Comparison of ENCODE assay signal across 1 cellular context in the genomic region with DNA sequence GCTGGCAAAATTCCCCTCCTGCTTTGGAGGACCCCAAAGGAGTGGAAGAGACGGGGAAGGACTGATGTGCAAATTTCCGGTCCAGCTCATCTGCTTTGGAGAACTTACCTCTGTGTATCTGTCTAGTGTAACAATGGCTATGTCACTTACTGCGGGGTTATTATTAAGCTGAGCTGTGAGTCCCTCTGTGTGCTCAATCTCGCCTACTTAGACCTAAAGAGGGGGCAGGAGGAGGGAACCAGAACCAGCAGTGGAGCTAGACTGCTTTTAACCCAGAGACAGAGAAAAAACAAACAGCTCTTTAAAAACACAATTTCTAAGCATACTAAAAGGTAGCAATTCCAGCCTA.
TF ChIP-seq lines count a peak whose summit lies in the region.

No MANE protein-coding gene starts in this region.

TF ChIP-seq in SK-N-SH, 30 proteins besides CTCF, POLR2A, EP300 and RAD21 (continued from another document):
- TF ChIP-seq, protein P1, sequence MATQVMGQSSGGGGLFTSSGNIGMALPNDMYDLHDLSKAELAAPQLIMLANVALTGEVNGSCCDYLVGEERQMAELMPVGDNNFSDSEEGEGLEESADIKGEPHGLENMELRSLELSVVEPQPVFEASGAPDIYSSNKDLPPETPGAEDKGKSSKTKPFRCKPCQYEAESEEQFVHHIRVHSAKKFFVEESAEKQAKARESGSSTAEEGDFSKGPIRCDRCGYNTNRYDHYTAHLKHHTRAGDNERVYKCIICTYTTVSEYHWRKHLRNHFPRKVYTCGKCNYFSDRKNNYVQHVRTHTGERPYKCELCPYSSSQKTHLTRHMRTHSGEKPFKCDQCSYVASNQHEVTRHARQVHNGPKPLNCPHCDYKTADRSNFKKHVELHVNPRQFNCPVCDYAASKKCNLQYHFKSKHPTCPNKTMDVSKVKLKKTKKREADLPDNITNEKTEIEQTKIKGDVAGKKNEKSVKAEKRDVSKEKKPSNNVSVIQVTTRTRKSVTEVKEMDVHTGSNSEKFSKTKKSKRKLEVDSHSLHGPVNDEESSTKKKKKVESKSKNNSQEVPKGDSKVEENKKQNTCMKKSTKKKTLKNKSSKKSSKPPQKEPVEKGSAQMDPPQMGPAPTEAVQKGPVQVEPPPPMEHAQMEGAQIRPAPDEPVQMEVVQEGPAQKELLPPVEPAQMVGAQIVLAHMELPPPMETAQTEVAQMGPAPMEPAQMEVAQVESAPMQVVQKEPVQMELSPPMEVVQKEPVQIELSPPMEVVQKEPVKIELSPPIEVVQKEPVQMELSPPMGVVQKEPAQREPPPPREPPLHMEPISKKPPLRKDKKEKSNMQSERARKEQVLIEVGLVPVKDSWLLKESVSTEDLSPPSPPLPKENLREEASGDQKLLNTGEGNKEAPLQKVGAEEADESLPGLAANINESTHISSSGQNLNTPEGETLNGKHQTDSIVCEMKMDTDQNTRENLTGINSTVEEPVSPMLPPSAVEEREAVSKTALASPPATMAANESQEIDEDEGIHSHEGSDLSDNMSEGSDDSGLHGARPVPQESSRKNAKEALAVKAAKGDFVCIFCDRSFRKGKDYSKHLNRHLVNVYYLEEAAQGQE (IDR thresholded peaks at IDR 0.05; ENCODE audit: low read depth, low read length) = no peak
- no peak for TF ChIP-seq SMC3 (IDR thresholded peaks at IDR 0.05; ENCODE audit: low read depth, low read length)
- TF ChIP-seq, protein P2, sequence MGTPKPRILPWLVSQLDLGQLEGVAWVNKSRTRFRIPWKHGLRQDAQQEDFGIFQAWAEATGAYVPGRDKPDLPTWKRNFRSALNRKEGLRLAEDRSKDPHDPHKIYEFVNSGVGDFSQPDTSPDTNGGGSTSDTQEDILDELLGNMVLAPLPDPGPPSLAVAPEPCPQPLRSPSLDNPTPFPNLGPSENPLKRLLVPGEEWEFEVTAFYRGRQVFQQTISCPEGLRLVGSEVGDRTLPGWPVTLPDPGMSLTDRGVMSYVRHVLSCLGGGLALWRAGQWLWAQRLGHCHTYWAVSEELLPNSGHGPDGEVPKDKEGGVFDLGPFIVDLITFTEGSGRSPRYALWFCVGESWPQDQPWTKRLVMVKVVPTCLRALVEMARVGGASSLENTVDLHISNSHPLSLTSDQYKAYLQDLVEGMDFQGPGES (IDR thresholded peaks at IDR 0.05; ENCODE audit: low read depth, low read length) = no peak
- no peak for TF ChIP-seq MXI1 (IDR thresholded peaks at IDR 0.05; ENCODE audit: low read depth, low read length)
- TF ChIP-seq, protein P3, sequence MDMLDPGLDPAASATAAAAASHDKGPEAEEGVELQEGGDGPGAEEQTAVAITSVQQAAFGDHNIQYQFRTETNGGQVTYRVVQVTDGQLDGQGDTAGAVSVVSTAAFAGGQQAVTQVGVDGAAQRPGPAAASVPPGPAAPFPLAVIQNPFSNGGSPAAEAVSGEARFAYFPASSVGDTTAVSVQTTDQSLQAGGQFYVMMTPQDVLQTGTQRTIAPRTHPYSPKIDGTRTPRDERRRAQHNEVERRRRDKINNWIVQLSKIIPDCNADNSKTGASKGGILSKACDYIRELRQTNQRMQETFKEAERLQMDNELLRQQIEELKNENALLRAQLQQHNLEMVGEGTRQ (IDR thresholded peaks at IDR 0.05; ENCODE audit: borderline replicate concordance, low read depth, low read length) = no peak
- no peak for TF ChIP-seq NFIC (IDR thresholded peaks at IDR 0.05; ENCODE audit: borderline replicate concordance)
- no peak for TF ChIP-seq RFX5 (IDR thresholded peaks at IDR 0.05; ENCODE audit: low read length)
- no peak for TF ChIP-seq FOSL2 (IDR thresholded peaks at IDR 0.05; ENCODE audit: borderline replicate concordance, low read depth)
- TF ChIP-seq YY1 (IDR thresholded peaks at IDR 0.05; ENCODE audit: low read depth) = no peak
- no peak for TF ChIP-seq TEAD4 (IDR thresholded peaks at IDR 0.05; ENCODE audit: borderline replicate concordance, insufficient read depth)
- TF ChIP-seq, protein P4, sequence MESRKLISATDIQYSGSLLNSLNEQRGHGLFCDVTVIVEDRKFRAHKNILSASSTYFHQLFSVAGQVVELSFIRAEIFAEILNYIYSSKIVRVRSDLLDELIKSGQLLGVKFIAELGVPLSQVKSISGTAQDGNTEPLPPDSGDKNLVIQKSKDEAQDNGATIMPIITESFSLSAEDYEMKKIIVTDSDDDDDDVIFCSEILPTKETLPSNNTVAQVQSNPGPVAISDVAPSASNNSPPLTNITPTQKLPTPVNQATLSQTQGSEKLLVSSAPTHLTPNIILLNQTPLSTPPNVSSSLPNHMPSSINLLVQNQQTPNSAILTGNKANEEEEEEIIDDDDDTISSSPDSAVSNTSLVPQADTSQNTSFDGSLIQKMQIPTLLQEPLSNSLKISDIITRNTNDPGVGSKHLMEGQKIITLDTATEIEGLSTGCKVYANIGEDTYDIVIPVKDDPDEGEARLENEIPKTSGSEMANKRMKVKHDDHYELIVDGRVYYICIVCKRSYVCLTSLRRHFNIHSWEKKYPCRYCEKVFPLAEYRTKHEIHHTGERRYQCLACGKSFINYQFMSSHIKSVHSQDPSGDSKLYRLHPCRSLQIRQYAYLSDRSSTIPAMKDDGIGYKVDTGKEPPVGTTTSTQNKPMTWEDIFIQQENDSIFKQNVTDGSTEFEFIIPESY (IDR thresholded peaks at IDR 0.05; ENCODE audit: borderline replicate concordance, low read depth) = no peak
- no peak for TF ChIP-seq GABPA (IDR thresholded peaks at IDR 0.05; ENCODE audit: low read depth)
- TF ChIP-seq TCF12 (IDR thresholded peaks at IDR 0.05) = no peak
- TF ChIP-seq GATA2 (CRISPR knock-in tag; IDR thresholded peaks at IDR 0.05) = no peak
